Comparison of ENCODE assay signal across 12 cellular contexts in the genomic region with DNA sequence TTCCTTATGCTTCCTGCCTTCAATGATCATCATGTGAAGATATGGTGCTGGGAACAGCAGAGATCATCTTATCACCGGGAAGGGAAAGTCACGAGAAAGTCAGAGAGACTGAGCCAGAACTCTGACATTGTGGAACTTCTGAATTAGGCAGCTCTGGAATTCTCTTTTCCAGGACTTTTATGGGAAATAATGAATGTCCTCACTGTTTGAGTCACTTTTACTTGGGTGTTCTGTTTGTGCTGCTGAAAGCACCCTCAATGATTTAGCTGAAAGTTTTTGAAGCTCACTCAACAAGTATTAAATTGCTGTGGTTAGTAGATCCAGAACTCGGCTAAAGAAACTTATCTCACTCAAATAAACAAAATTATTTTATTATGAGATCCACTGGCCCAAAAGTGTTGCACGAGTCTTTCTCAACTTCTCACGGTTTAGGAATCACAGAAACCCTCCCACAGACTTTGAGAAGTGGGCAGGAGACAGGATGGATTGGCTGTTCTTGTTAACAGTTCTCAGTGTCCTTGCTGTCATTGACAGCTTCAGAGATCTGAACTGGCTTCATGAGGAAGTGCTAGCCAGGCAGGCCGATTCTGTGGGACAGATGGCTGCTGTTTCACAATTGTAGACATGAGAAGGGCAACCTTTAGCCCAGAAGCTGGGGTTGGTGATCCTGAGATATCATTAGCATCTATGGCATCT. TPM values are rescaled to one million over a fixed set of nuclear protein-coding genes. Genes with fewer than 3 reads are reported as not detected.
DNase-seq lines count a peak whose midpoint lies in the region; ATAC-seq and TF ChIP-seq lines count a peak whose summit lies in the region.
"Had no signal": no experiment of that assay in that cellular context is flagged by ENCODE, and none has a peak within 500 bp of the region (broad histone marks: within the 10 kb centered on the region; RNA-seq: fewer than 3 reads in every experiment).

No MANE protein-coding gene starts in this region.

- no peaks in the 10 kb centered on the region for H3K9me3 Mint-ChIP-seq in chondrocyte (ENCODE audit: low read depth)
- H3K9me3 Mint-ChIP-seq in mesothelial cell of epicardium = peaks cover 4% of the 10 kb centered on the region
- H3K9me3 Mint-ChIP-seq: dendritic cell treated with granulocyte-macrophage colony-stimulating factor and Interleukin-4, amounts not matched to agents 40 ng/mL and 50 ng/mL, for 4 days; neural crest cell; stimulated activated naive CD8-positive, alpha-beta T cell treated with anti-CD3 and anti-CD28 coated beads, Interleukin-15, amount 100 ng/mL, for 72 hours had no signal

- no peaks in the 10 kb centered on the region for H3K36me3 ChIP-seq in brain microvascular endothelial cell (replicated peaks)
- H3K36me3 ChIP-seq: BLaER1 had no signal

- H3K36me3 Mint-ChIP-seq in chondrocyte (ENCODE audit: low read depth) (no peaks in the 10 kb centered on the region), mesothelial cell of epicardium (no peaks in the 10 kb centered on the region)

- in situ Hi-C loops in brain microvascular endothelial cell (cut with HindIII; ENCODE audit: low pct_ligation_motif_present, low sequenced_read_pairs) = no loop called here

- no peaks in the 10 kb centered on the region for H3K27me3 ChIP-seq in brain microvascular endothelial cell (replicated peaks)
- H3K27me3 ChIP-seq: BLaER1 had no signal

- H3K4me3 ChIP-seq in brain microvascular endothelial cell (ENCODE audit: low read depth, low read length) = no peak overlapping the region
- H3K4me3 ChIP-seq: BLaER1 had no signal

- POLR2A ChIA-PET in HEK293T (lab: Yijun Ruan, JAX) = interaction anchor here (0.7 kb wide), 1 partner anchor 10 kb away, joined by 3 read pairs; no protein-coding TSS in a partner anchor
- POLR2A ChIA-PET in GM10248 (lab: Yijun Ruan, JAX) = no interaction called here

- CTCF ChIA-PET in HEK293T (lab: Yijun Ruan, JAX) = interaction anchor here (0.5 to 1.6 kb wide), 2 partner anchors 16 to 25 kb away, joined by 4 to 6 read pairs; no protein-coding TSS in a partner anchor
- CTCF ChIA-PET in GM10248 (lab: Yijun Ruan, JAX) = interaction anchor here (0.7 to 2.1 kb wide), 6 partner anchors 10 to 221 kb away, joined by 3 to 6 read pairs (median 4); no protein-coding TSS in a partner anchor

- H3K4me1 Mint-ChIP-seq in chondrocyte (ENCODE audit: low read depth) (peaks cover 13% of the 10 kb centered on the region), mesothelial cell of epicardium (no peaks in the 10 kb centered on the region)
- H3K4me1 Mint-ChIP-seq: neural crest cell; stimulated activated naive CD8-positive, alpha-beta T cell treated with anti-CD3 and anti-CD28 coated beads, Interleukin-15, amount 100 ng/mL, for 72 hours had no signal

- DNase-seq in A172 (ENCODE audit: low spot score) (peak; percentile 18), MV-4-11 (lab: John Stamatoyannopoulos, UW) (peak; percentile 96), chondrocyte (ENCODE audit: low spot score) (no peak), mesothelial cell of epicardium (ENCODE audit: low spot score in 2 of 2, unreplicated experiment in 2 of 2) (no peak), HEK293T (ENCODE audit: extremely low spot score) (no peak), brain microvascular endothelial cell (no peak), GM10248 (ENCODE audit: extremely low spot score) (no peak)
- DNase-seq: stimulated activated naive CD8-positive, alpha-beta T cell treated with anti-CD3 and anti-CD28 coated beads, Interleukin-15, amount 100 ng/mL, for 72 hours had no signal

- no peak for TF ChIP-seq CTCF in chondrocyte (IDR thresholded peaks at IDR 0.05)
- TF ChIP-seq CTCF in mesothelial cell of epicardium (IDR thresholded peaks at IDR 0.05; ENCODE audit: unreplicated experiment) = no peak
- TF ChIP-seq CTCF in brain microvascular endothelial cell (IDR thresholded peaks at IDR 0.05; ENCODE audit: low read depth, low read length, missing control alignments) = no peak
- TF ChIP-seq CTCF in GM10248 (IDR thresholded peaks at IDR 0.05; ENCODE audit: control extremely low read depth, extremely low read depth, low read depth, missing control alignments) = no peak

- peaks cover 2% of the 10 kb centered on the region for H3K27me3 Mint-ChIP-seq in chondrocyte (ENCODE audit: low read depth)
- H3K27me3 Mint-ChIP-seq in mesothelial cell of epicardium (ENCODE audit: low read depth) = peaks cover 5% of the 10 kb centered on the region
- H3K27me3 Mint-ChIP-seq: dendritic cell treated with granulocyte-macrophage colony-stimulating factor and Interleukin-4, amounts not matched to agents 40 ng/mL and 50 ng/mL, for 4 days had no signal

- peak overlapping the region; percentile 82 for H3K27ac Mint-ChIP-seq in chondrocyte (ENCODE audit: unreplicated experiment)
- peak overlapping the region; percentile 43 for H3K27ac Mint-ChIP-seq in mesothelial cell of epicardium
- H3K27ac Mint-ChIP-seq: dendritic cell treated with granulocyte-macrophage colony-stimulating factor and Interleukin-4, amounts not matched to agents 40 ng/mL and 50 ng/mL, for 4 days; stimulated activated naive CD8-positive, alpha-beta T cell treated with anti-CD3 and anti-CD28 coated beads, Interleukin-15, amount 100 ng/mL, for 72 hours had no signal

- H3K4me3 Mint-ChIP-seq in chondrocyte (ENCODE audit: unreplicated experiment) (no peak overlapping the region), mesothelial cell of epicardium (no peak overlapping the region)
- H3K4me3 Mint-ChIP-seq: dendritic cell treated with granulocyte-macrophage colony-stimulating factor and Interleukin-4, amounts not matched to agents 40 ng/mL and 50 ng/mL, for 4 days; neural crest cell; stimulated activated naive CD8-positive, alpha-beta T cell treated with anti-CD3 and anti-CD28 coated beads, Interleukin-15, amount 100 ng/mL, for 72 hours had no signal

- H3K27ac ChIP-seq in brain microvascular endothelial cell = no peak overlapping the region
- H3K27ac ChIP-seq: BLaER1 had no signal

- ATAC-seq in GM19351 (IDR thresholded peaks at IDR 0.05; ENCODE audit: unreplicated experiment) = no peak
- ATAC-seq: stimulated activated naive CD8-positive, alpha-beta T cell treated with anti-CD3 and anti-CD28 coated beads, Interleukin-15, amount 100 ng/mL, for 72 hours had no signal

TF ChIP-seq in HEK293T, 16 proteins besides CTCF, POLR2A, EP300 and RAD21:
- no peak for TF ChIP-seq FOXM1 (IDR thresholded peaks at IDR 0.05; ENCODE audit: borderline replicate concordance)
- no peak for TF ChIP-seq ZNF384 (IDR thresholded peaks at IDR 0.05)
- TF ChIP-seq L3MBTL2 (conservative IDR thresholded peaks at IDR 0.05) = no peak
- TF ChIP-seq ARNT (IDR thresholded peaks at IDR 0.05) = no peak
- no peak for TF ChIP-seq SP1 (IDR thresholded peaks at IDR 0.05)
- TF ChIP-seq LEF1 (IDR thresholded peaks at IDR 0.05; ENCODE audit: borderline replicate concordance) = no peak
- TF ChIP-seq ELF4 (IDR thresholded peaks at IDR 0.05) = no peak
- no peak for TF ChIP-seq FOXA1 (IDR thresholded peaks at IDR 0.05)
- TF ChIP-seq, protein P1, sequence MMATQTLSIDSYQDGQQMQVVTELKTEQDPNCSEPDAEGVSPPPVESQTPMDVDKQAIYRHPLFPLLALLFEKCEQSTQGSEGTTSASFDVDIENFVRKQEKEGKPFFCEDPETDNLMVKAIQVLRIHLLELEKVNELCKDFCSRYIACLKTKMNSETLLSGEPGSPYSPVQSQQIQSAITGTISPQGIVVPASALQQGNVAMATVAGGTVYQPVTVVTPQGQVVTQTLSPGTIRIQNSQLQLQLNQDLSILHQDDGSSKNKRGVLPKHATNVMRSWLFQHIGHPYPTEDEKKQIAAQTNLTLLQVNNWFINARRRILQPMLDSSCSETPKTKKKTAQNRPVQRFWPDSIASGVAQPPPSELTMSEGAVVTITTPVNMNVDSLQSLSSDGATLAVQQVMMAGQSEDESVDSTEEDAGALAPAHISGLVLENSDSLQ (IDR thresholded peaks at IDR 0.05) = no peak
- no peak for TF ChIP-seq SUZ12 (IDR thresholded peaks at IDR 0.05)
- TF ChIP-seq TARDBP (IDR thresholded peaks at IDR 0.05) = no peak
- no peak for TF ChIP-seq FOXK2 (IDR thresholded peaks at IDR 0.05)
- TF ChIP-seq HDGF (IDR thresholded peaks at IDR 0.05; ENCODE audit: borderline replicate concordance) = no peak
- no peak for TF ChIP-seq NFRKB (IDR thresholded peaks at IDR 0.05)
- TF ChIP-seq BHLHE40 (IDR thresholded peaks at IDR 0.05; ENCODE audit: borderline replicate concordance) = no peak
- TF ChIP-seq CTBP1 (IDR thresholded peaks at IDR 0.05; ENCODE audit: borderline replicate concordance) = no peak

RNA-seq across cellular contexts. Expression of gene ATRAID, which starts 26.4 kb away (rescaled TPM):
- total RNA-seq in A172 (2014; rRNA removed; shearing (Covaris generic)) = 191 and 231 TPM in 2 replicates
- total RNA-seq in chondrocyte (79.0 to 116 TPM (median 91.2 TPM) in 3 replicates), mesothelial cell of epicardium (106 to 112 TPM (median 108 TPM) in 3 replicates)

RNA-seq across cellular contexts. Expression of gene SLC5A6, which starts 26.6 kb away (rescaled TPM):
- 41.8 and 67.4 TPM in 2 replicates for total RNA-seq in A172 (2014; rRNA removed; shearing (Covaris generic))
- total RNA-seq in chondrocyte (21.8 to 27.9 TPM (median 24.3 TPM) in 3 replicates), mesothelial cell of epicardium (67.9 to 73.2 TPM (median 70.4 TPM) in 3 replicates)

RNA-seq across cellular contexts. Expression of gene CAD, which starts 31.7 kb away (rescaled TPM):
- 27.5 and 30.9 TPM in 2 replicates for total RNA-seq in A172 (2014; rRNA removed; shearing (Covaris generic))
- 54.8 to 88.4 TPM (median 55.0 TPM) in 3 replicates for total RNA-seq in chondrocyte
- 74.4 to 82.5 TPM (median 80.5 TPM) in 3 replicates for total RNA-seq in mesothelial cell of epicardium

RNA-seq across cellular contexts. Expression of gene TCF23, which starts 36.7 kb away (rescaled TPM):
- not detected in 2 replicates for total RNA-seq in A172 (2014; rRNA removed; shearing (Covaris generic))
- total RNA-seq in chondrocyte (not detected in 3 replicates), mesothelial cell of epicardium (0.04 TPM in 1 of 3 replicates, not detected in the others)
- total RNA-seq: neural crest cell had no signal

RNA-seq across cellular contexts. Expression of gene PRR30, which starts 46.3 kb away (rescaled TPM):
- total RNA-seq in A172 (2014; rRNA removed; shearing (Covaris generic)) = not detected in 2 replicates
- total RNA-seq in chondrocyte (not detected in 3 replicates), mesothelial cell of epicardium (not detected in 3 replicates)
- total RNA-seq: neural crest cell had no signal

Comparison
In these comparisons a context has a peak if more than half of its experiments do, and no peak if none do; other contexts are left out.
1. DNase-seq: peak in A172 (single experiment) and MV-4-11 (single experiment); none in chondrocyte (single experiment), mesothelial cell of epicardium (0 of 2), HEK293T (single experiment), brain microvascular endothelial cell (single experiment) and GM10248 (single experiment).